Comparison of ENCODE assay signal across 2 cellular contexts in genomic region chr4:151322161-151322560, GRCh38.
TF ChIP-seq lines count a peak whose summit lies in the region.

No MANE protein-coding gene starts in this region.

TF ChIP-seq in HEK293T, 16 proteins besides CTCF, POLR2A, EP300 and RAD21:
- 0 out of 2 replicates have a peak, but pooled peaks have one; percentile 24 for TF ChIP-seq ZNF384 (IDR thresholded peaks at IDR 0.05)

TF ChIP-seq in HepG2, 621 proteins besides CTCF, POLR2A, EP300 and RAD21:
- peak; percentile 57; the same call in 1 of the 2 replicates for TF ChIP-seq ZNF652 (CRISPR knock-in tag; IDR thresholded peaks at IDR 0.05; ENCODE audit: borderline replicate concordance, low read depth)
- TF ChIP-seq, protein P1, sequence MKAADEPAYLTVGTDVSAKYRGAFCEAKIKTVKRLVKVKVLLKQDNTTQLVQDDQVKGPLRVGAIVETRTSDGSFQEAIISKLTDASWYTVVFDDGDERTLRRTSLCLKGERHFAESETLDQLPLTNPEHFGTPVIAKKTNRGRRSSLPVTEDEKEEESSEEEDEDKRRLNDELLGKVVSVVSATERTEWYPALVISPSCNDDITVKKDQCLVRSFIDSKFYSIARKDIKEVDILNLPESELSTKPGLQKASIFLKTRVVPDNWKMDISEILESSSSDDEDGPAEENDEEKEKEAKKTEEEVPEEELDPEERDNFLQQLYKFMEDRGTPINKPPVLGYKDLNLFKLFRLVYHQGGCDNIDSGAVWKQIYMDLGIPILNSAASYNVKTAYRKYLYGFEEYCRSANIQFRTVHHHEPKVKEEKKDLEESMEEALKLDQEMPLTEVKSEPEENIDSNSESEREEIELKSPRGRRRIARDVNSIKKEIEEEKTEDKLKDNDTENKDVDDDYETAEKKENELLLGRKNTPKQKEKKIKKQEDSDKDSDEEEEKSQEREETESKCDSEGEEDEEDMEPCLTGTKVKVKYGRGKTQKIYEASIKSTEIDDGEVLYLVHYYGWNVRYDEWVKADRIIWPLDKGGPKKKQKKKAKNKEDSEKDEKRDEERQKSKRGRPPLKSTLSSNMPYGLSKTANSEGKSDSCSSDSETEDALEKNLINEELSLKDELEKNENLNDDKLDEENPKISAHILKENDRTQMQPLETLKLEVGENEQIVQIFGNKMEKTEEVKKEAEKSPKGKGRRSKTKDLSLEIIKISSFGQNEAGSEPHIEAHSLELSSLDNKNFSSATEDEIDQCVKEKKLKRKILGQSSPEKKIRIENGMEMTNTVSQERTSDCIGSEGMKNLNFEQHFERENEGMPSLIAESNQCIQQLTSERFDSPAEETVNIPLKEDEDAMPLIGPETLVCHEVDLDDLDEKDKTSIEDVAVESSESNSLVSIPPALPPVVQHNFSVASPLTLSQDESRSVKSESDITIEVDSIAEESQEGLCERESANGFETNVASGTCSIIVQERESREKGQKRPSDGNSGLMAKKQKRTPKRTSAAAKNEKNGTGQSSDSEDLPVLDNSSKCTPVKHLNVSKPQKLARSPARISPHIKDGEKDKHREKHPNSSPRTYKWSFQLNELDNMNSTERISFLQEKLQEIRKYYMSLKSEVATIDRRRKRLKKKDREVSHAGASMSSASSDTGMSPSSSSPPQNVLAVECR (CRISPR knock-in tag; IDR thresholded peaks at IDR 0.05; ENCODE audit: borderline replicate concordance) = 0 out of 2 replicates have a peak, but pooled peaks have one; percentile 18
TF ChIP-seq in HepG2: peak in this region for 2; not testable (repeated sequence) for 619.
